Comparison of ENCODE assay signal across 1 cellular context in genomic region chr3:77038468-77038927, GRCh38.
TF ChIP-seq lines count a peak whose summit lies in the region.

No MANE protein-coding gene starts in this region.

TF ChIP-seq in HEK293, 187 proteins besides CTCF, POLR2A, EP300 and RAD21 (continued from another document and continues in another):
- TF ChIP-seq TSHZ1 (tag by site-specific recombination; IDR thresholded peaks at IDR 0.05; ENCODE audit: borderline replicate concordance) (no peak), ZNF214 (tag by site-specific recombination; IDR thresholded peaks at IDR 0.05; ENCODE audit: borderline replicate concordance) (no peak), ZNF518A (tag by site-specific recombination; conservative IDR thresholded peaks at IDR 0.05; ENCODE audit: low read depth) (no peak), PRDM2 (tag by site-specific recombination; IDR thresholded peaks at IDR 0.05; ENCODE audit: borderline replicate concordance) (no peak), ZNF596 (tag by site-specific recombination; IDR thresholded peaks at IDR 0.05) (no peak), ZNF391 (tag by site-specific recombination; IDR thresholded peaks at IDR 0.05; ENCODE audit: borderline replicate concordance, low read depth) (peak; percentile 11; the same call in 1 of the 2 replicates), KLF8 (tag by site-specific recombination; IDR thresholded peaks at IDR 0.05) (no peak), ZBTB48 (tag by site-specific recombination; IDR thresholded peaks at IDR 0.05) (peak; percentile 60; the same call in 1 of the 2 replicates), ZNF501 (tag by site-specific recombination; IDR thresholded peaks at IDR 0.05) (peak; percentile 66), GLI2 (tag by site-specific recombination; IDR thresholded peaks at IDR 0.05; ENCODE audit: borderline replicate concordance, low read depth) (no peak), ZNF280C (tag by site-specific recombination; IDR thresholded peaks at IDR 0.05) (no peak), PRDM6 (tag by site-specific recombination; IDR thresholded peaks at IDR 0.05) (no peak), ZSCAN18 (tag by site-specific recombination; IDR thresholded peaks at IDR 0.05) (no peak), ZNF660 (tag by site-specific recombination; IDR thresholded peaks at IDR 0.05) (no peak), ZNF768 (tag by site-specific recombination; IDR thresholded peaks at IDR 0.05) (no peak), GLIS1 (tag by site-specific recombination; IDR thresholded peaks at IDR 0.05) (no peak), ZNF830 (tag by site-specific recombination; IDR thresholded peaks at IDR 0.05; ENCODE audit: low read depth) (no peak), ZBTB21 (tag by site-specific recombination; IDR thresholded peaks at IDR 0.05) (no peak), REPIN1 (tag by site-specific recombination; IDR thresholded peaks at IDR 0.05; ENCODE audit: low read depth) (no peak), AEBP2 (tag by site-specific recombination; IDR thresholded peaks at IDR 0.05; ENCODE audit: borderline replicate concordance) (no peak), ZNF335 (tag by site-specific recombination; conservative IDR thresholded peaks at IDR 0.05) (no peak; the same call in 1 of the 2 replicates), ZNF654 (tag by site-specific recombination; IDR thresholded peaks at IDR 0.05; ENCODE audit: low read depth) (peak; percentile 93), ZXDB (tag by site-specific recombination; IDR thresholded peaks at IDR 0.05) (0 out of 2 replicates have a peak, but pooled peaks have one; percentile 13), ZNF184 (tag by site-specific recombination; IDR thresholded peaks at IDR 0.05) (no peak), ZBTB17 (tag by site-specific recombination; IDR thresholded peaks at IDR 0.05) (peak; percentile 86), MEIS1 (CRISPR knock-in tag; IDR thresholded peaks at IDR 0.05; ENCODE audit: borderline replicate concordance) (no peak), HOXC10 (CRISPR knock-in tag; IDR thresholded peaks at IDR 0.05) (no peak), KLF9 (tag by site-specific recombination; IDR thresholded peaks at IDR 0.05; ENCODE audit: low read depth) (no peak), ZIC2 (tag by site-specific recombination; IDR thresholded peaks at IDR 0.05) (no peak), ZNF76 (tag by site-specific recombination; IDR thresholded peaks at IDR 0.05; ENCODE audit: borderline replicate concordance, low read depth) (no peak; the same call in 1 of the 2 replicates), ZNF155 (tag by site-specific recombination; IDR thresholded peaks at IDR 0.05) (no peak), HOXD13 (CRISPR knock-in tag; IDR thresholded peaks at IDR 0.05; ENCODE audit: borderline replicate concordance) (no peak), ZNF221 (tag by site-specific recombination; IDR thresholded peaks at IDR 0.05; ENCODE audit: borderline replicate concordance) (no peak), ZBTB26 (tag by site-specific recombination; optimal IDR thresholded peaks at IDR 0.05) (peak; percentile 10), ZNF23 (tag by site-specific recombination; IDR thresholded peaks at IDR 0.05; ENCODE audit: borderline replicate concordance) (no peak)
